In genomic region chr17:56786989-56787482, GRCh38 we compare ENCODE assay signal across 1 cellular context.
A peak's percentile ranks its signal among the peaks of the same experiment; 100 is the strongest.
TF ChIP-seq lines count a peak whose summit lies in the region.

No MANE protein-coding gene starts in this region.

TF ChIP-seq in GM12878, 131 proteins besides CTCF, POLR2A, EP300 and RAD21 (continued from another document and continues in another):
- TF ChIP-seq, protein P1, sequence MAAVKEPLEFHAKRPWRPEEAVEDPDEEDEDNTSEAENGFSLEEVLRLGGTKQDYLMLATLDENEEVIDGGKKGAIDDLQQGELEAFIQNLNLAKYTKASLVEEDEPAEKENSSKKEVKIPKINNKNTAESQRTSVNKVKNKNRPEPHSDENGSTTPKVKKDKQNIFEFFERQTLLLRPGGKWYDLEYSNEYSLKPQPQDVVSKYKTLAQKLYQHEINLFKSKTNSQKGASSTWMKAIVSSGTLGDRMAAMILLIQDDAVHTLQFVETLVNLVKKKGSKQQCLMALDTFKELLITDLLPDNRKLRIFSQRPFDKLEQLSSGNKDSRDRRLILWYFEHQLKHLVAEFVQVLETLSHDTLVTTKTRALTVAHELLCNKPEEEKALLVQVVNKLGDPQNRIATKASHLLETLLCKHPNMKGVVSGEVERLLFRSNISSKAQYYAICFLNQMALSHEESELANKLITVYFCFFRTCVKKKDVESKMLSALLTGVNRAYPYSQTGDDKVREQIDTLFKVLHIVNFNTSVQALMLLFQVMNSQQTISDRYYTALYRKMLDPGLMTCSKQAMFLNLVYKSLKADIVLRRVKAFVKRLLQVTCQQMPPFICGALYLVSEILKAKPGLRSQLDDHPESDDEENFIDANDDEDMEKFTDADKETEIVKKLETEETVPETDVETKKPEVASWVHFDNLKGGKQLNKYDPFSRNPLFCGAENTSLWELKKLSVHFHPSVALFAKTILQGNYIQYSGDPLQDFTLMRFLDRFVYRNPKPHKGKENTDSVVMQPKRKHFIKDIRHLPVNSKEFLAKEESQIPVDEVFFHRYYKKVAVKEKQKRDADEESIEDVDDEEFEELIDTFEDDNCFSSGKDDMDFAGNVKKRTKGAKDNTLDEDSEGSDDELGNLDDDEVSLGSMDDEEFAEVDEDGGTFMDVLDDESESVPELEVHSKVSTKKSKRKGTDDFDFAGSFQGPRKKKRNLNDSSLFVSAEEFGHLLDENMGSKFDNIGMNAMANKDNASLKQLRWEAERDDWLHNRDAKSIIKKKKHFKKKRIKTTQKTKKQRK (IDR thresholded peaks at IDR 0.05; ENCODE audit: low read depth, low read length), result no peak
- TF ChIP-seq KAT2A (conservative IDR thresholded peaks at IDR 0.05; ENCODE audit: control insufficient read depth, low read depth, low read length) (no peak), CBX5 (IDR thresholded peaks at IDR 0.05; ENCODE audit: low read depth) (no peak), ZNF207 (IDR thresholded peaks at IDR 0.05; ENCODE audit: borderline replicate concordance) (no peak), TBL1XR1 (IDR thresholded peaks at IDR 0.05; ENCODE audit: low read depth, low read length) (no peak), CREB1 (IDR thresholded peaks at IDR 0.05; ENCODE audit: low read depth) (peak; percentile 66), LARP7 (IDR thresholded peaks at IDR 0.05) (no peak), YBX1 (IDR thresholded peaks at IDR 0.05) (no peak), NFYA (IDR thresholded peaks at IDR 0.05; ENCODE audit: borderline replicate concordance, low read depth, low read length) (no peak), MEF2A (IDR thresholded peaks at IDR 0.05; ENCODE audit: insufficient read depth, low read depth, low read length) (peak; percentile 58; the same call in 1 of the 2 replicates), EGR1 (IDR thresholded peaks at IDR 0.05; ENCODE audit: borderline replicate concordance in 1 of 2, low read depth in 2 of 2, low read length in 2 of 2) (no peak), NRF1 (conservative IDR thresholded peaks at IDR 0.05; ENCODE audit: low read depth, low read length) (no peak), NR2C1 (IDR thresholded peaks at IDR 0.05) (no peak), RUNX3 (IDR thresholded peaks at IDR 0.05; ENCODE audit: low read length) (peak; percentile 89), FOXM1 (IDR thresholded peaks at IDR 0.05; ENCODE audit: low read depth, low read length) (peak; percentile 51; the same call in 1 of the 2 replicates), CHD1 (IDR thresholded peaks at IDR 0.05; ENCODE audit: low read depth, low read length) (no peak), PAX5 (IDR thresholded peaks at IDR 0.05; ENCODE audit: borderline replicate concordance, low read depth, low read length) (no peak), FOS (IDR thresholded peaks at IDR 0.05; ENCODE audit: borderline replicate concordance, extremely low read depth, insufficient read length) (no peak), CBFB (IDR thresholded peaks at IDR 0.05; ENCODE audit: low read depth) (peak; percentile 70; the same call in 1 of the 2 replicates), YY1 (IDR thresholded peaks at IDR 0.05; ENCODE audit: low read depth, low read length) (no peak), ZBTB33 (IDR thresholded peaks at IDR 0.05) (no peak), ZNF592 (IDR thresholded peaks at IDR 0.05) (no peak), TARDBP (IDR thresholded peaks at IDR 0.05; ENCODE audit: borderline replicate concordance) (no peak), GABPA (IDR thresholded peaks at IDR 0.05; ENCODE audit: low read depth) (no peak), TAF1 (IDR thresholded peaks at IDR 0.05; ENCODE audit: borderline replicate concordance, low read depth, low read length) (no peak), CREM (IDR thresholded peaks at IDR 0.05; ENCODE audit: low read depth) (peak; percentile 41; the same call in 1 of the 2 replicates), E4F1 (IDR thresholded peaks at IDR 0.05; ENCODE audit: borderline replicate concordance, partially characterized antibody) (no peak), DPF2 (IDR thresholded peaks at IDR 0.05) (peak; percentile 71; the same call in 1 of the 2 replicates), HDAC2 (IDR thresholded peaks at IDR 0.05) (no peak), CHD4 (IDR thresholded peaks at IDR 0.05) (no peak), ZNF217 (IDR thresholded peaks at IDR 0.05) (no peak), BRCA1 (IDR thresholded peaks at IDR 0.05; ENCODE audit: low read depth, low read length) (no peak), STAT3 (IDR thresholded peaks at IDR 0.05; ENCODE audit: low read depth, low read length) (no peak), IRF4 (IDR thresholded peaks at IDR 0.05; ENCODE audit: low read depth, low read length) (no peak), POLR2AphosphoS5 (IDR thresholded peaks at IDR 0.05; ENCODE audit: low read length) (no peak), POU2F2 (IDR thresholded peaks at IDR 0.05; ENCODE audit: borderline replicate concordance, low read depth, low read length) (0 out of 3 replicates have a peak, but pooled peaks have one; percentile 13), NR2F1 (conservative IDR thresholded peaks at IDR 0.05) (peak; percentile 93)
- TF ChIP-seq, protein P2, sequence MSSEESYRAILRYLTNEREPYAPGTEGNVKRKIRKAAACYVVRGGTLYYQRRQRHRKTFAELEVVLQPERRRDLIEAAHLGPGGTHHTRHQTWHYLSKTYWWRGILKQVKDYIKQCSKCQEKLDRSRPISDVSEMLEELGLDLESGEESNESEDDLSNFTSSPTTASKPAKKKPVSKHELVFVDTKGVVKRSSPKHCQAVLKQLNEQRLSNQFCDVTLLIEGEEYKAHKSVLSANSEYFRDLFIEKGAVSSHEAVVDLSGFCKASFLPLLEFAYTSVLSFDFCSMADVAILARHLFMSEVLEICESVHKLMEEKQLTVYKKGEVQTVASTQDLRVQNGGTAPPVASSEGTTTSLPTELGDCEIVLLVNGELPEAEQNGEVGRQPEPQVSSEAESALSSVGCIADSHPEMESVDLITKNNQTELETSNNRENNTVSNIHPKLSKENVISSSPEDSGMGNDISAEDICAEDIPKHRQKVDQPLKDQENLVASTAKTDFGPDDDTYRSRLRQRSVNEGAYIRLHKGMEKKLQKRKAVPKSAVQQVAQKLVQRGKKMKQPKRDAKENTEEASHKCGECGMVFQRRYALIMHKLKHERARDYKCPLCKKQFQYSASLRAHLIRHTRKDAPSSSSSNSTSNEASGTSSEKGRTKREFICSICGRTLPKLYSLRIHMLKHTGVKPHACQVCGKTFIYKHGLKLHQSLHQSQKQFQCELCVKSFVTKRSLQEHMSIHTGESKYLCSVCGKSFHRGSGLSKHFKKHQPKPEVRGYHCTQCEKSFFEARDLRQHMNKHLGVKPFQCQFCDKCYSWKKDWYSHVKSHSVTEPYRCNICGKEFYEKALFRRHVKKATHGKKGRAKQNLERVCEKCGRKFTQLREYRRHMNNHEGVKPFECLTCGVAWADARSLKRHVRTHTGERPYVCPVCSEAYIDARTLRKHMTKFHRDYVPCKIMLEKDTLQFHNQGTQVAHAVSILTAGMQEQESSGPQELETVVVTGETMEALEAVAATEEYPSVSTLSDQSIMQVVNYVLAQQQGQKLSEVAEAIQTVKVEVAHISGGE (CRISPR knock-in tag; IDR thresholded peaks at IDR 0.05), result no peak
- TF ChIP-seq, protein P3, sequence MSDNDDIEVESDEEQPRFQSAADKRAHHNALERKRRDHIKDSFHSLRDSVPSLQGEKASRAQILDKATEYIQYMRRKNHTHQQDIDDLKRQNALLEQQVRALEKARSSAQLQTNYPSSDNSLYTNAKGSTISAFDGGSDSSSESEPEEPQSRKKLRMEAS (IDR thresholded peaks at IDR 0.05; ENCODE audit: low read depth, low read length), result no peak
- TF ChIP-seq, protein P4, sequence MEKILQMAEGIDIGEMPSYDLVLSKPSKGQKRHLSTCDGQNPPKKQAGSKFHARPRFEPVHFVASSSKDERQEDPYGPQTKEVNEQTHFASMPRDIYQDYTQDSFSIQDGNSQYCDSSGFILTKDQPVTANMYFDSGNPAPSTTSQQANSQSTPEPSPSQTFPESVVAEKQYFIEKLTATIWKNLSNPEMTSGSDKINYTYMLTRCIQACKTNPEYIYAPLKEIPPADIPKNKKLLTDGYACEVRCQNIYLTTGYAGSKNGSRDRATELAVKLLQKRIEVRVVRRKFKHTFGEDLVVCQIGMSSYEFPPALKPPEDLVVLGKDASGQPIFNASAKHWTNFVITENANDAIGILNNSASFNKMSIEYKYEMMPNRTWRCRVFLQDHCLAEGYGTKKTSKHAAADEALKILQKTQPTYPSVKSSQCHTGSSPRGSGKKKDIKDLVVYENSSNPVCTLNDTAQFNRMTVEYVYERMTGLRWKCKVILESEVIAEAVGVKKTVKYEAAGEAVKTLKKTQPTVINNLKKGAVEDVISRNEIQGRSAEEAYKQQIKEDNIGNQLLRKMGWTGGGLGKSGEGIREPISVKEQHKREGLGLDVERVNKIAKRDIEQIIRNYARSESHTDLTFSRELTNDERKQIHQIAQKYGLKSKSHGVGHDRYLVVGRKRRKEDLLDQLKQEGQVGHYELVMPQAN (conservative IDR thresholded peaks at IDR 0.05), result no peak
- TF ChIP-seq, protein P5, sequence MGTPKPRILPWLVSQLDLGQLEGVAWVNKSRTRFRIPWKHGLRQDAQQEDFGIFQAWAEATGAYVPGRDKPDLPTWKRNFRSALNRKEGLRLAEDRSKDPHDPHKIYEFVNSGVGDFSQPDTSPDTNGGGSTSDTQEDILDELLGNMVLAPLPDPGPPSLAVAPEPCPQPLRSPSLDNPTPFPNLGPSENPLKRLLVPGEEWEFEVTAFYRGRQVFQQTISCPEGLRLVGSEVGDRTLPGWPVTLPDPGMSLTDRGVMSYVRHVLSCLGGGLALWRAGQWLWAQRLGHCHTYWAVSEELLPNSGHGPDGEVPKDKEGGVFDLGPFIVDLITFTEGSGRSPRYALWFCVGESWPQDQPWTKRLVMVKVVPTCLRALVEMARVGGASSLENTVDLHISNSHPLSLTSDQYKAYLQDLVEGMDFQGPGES (IDR thresholded peaks at IDR 0.05), result no peak
- TF ChIP-seq, protein P6, sequence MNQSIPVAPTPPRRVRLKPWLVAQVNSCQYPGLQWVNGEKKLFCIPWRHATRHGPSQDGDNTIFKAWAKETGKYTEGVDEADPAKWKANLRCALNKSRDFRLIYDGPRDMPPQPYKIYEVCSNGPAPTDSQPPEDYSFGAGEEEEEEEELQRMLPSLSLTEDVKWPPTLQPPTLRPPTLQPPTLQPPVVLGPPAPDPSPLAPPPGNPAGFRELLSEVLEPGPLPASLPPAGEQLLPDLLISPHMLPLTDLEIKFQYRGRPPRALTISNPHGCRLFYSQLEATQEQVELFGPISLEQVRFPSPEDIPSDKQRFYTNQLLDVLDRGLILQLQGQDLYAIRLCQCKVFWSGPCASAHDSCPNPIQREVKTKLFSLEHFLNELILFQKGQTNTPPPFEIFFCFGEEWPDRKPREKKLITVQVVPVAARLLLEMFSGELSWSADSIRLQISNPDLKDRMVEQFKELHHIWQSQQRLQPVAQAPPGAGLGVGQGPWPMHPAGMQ (IDR thresholded peaks at IDR 0.05; ENCODE audit: borderline replicate concordance), result no peak
